Comparison of ENCODE assay signal across 8 cellular contexts in the genomic region with DNA sequence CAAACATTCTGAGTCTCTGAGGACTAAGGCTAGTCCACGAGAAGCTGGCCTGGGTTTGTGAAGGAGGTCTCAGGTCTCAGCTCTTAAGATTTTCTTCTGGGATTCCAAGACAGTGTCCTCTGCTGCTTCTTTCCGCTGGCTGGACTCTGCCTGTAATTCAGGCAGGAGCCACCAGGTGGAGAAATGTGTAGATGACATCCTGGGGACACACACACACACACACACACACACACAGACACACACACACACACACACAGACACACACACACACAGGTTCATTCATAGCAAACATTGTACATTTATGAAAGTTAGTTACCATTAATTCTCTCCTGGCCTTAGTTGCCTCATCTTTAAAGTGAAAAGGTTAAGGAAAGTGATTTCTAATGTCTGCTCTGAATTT. TPM values are rescaled to one million over a fixed set of nuclear protein-coding genes. Genes with fewer than 3 reads are reported as not detected.
DNase-seq lines count a peak whose midpoint lies in the region; ATAC-seq and TF ChIP-seq lines count a peak whose summit lies in the region.
"Not testable (repeated sequence)": the region's sequence is repeated elsewhere in the genome, so short reads cannot be mapped to it uniquely, and the experiment has no call there.

No MANE protein-coding gene starts in this region.

- H3K36me3 Mint-ChIP-seq in activated B cell treated with CpG ODN at 0.5 μM for 24 hours (ENCODE audit: low read depth); activated T-helper 17 cell treated with anti-CD3 and anti-CD28 coated beads, Interleukin-2, amount 50 U/mL, for 72 hours (ENCODE audit: low read depth): not testable (repeated sequence)

- not testable (repeated sequence) for H3K9me3 Mint-ChIP-seq in activated B cell treated with CpG ODN at 0.5 μM for 24 hours; activated T-helper 17 cell treated with anti-CD3 and anti-CD28 coated beads, Interleukin-2, amount 50 U/mL, for 72 hours

- ATAC-seq in activated B cell treated with CpG ODN at 0.5 μM for 24 hours (ENCODE audit: low read depth) (peak; percentile 56), left lobe of liver (peak; percentile 98)
- peak; percentile 50 for ATAC-seq in activated T-helper 17 cell treated with anti-CD3 and anti-CD28 coated beads, Interleukin-2, amount 50 U/mL, for 72 hours (replicated peaks)

- intact Hi-C loops in activated B cell treated with CpG ODN at 0.5 μM for 24 hours (cut with micrococcal nuclease), result loop anchor here (1.0 to 5.0 kb wide), 2 partner anchors 75 to 93 kb away; no protein-coding TSS in a partner anchor

- POLR2A ChIA-PET in activated B cell treated with CpG ODN at 0.5 μM for 24 hours (lab: Charles Lee), result not testable (repeated sequence)

- CTCF ChIA-PET in activated B cell treated with CpG ODN at 0.5 μM for 24 hours (lab: Charles Lee), result interaction anchor here (2.2 to 2.6 kb wide), 2 partner anchors 49 to 93 kb away, joined by 7 to 15 read pairs; no protein-coding TSS in a partner anchor

- TF ChIP-seq CTCF in AG09319 (IDR thresholded peaks at IDR 0.05; ENCODE audit: low read depth, low read length) (peak; percentile 6), GM12875 (IDR thresholded peaks at IDR 0.05; ENCODE audit: borderline replicate concordance, insufficient read depth, low read depth, low read length) (peak; percentile 49)
- not testable (repeated sequence) for TF ChIP-seq CTCF in activated B cell treated with CpG ODN at 0.5 μM for 24 hours (IDR thresholded peaks at IDR 0.05)

- not testable (repeated sequence) for H3K4me3 Mint-ChIP-seq in activated B cell treated with CpG ODN at 0.5 μM for 24 hours; activated T-helper 17 cell treated with anti-CD3 and anti-CD28 coated beads, Interleukin-2, amount 50 U/mL, for 72 hours

- peaks cover 21% of the 10 kb centered on the region for H3K27me3 Mint-ChIP-seq in activated B cell treated with CpG ODN at 0.5 μM for 24 hours
- H3K27me3 Mint-ChIP-seq in activated T-helper 17 cell treated with anti-CD3 and anti-CD28 coated beads, Interleukin-2, amount 50 U/mL, for 72 hours, result not testable (repeated sequence)

- not testable (repeated sequence) for H3K4me3 ChIP-seq in GM12875 (ENCODE audit: low read depth, low read length)

- DNase-seq in AG09319 (ENCODE audit: extremely low read depth, low read depth); activated B cell treated with CpG ODN at 0.5 μM for 24 hours: not testable (repeated sequence)
- DNase-seq in NCI-H2227 (lab: John Stamatoyannopoulos, UW; ENCODE audit: unreplicated experiment) (peak; percentile 9), left lobe of liver (ENCODE audit: low spot score) (peak; percentile 59)
- peak; percentile 18 for DNase-seq in effector CD4-positive, alpha-beta T cell
- DNase-seq in stimulated activated CD4-positive, alpha-beta T cell treated with anti-CD3 and anti-CD28 coated beads, Interleukin-2, amount 100 ng/mL, for 24 hours, result peak; percentile 46 to 67

- H3K4me1 Mint-ChIP-seq in activated B cell treated with CpG ODN at 0.5 μM for 24 hours; activated T-helper 17 cell treated with anti-CD3 and anti-CD28 coated beads, Interleukin-2, amount 50 U/mL, for 72 hours: not testable (repeated sequence)

- H3K27ac Mint-ChIP-seq in activated B cell treated with CpG ODN at 0.5 μM for 24 hours; activated T-helper 17 cell treated with anti-CD3 and anti-CD28 coated beads, Interleukin-2, amount 50 U/mL, for 72 hours: not testable (repeated sequence)

RNA-seq across cellular contexts. Expression of a gene that starts 18.9 kb away (rescaled TPM):
- total RNA-seq in activated B cell treated with CpG ODN at 0.5 μM for 24 hours (0.39 and 0.71 TPM in 2 replicates), left lobe of liver (0.65 TPM)
- 1 to 10 TPM in 1 of 2 donors, under 1 TPM in 1; 0.86 to 1.6 TPM for total RNA-seq in activated T-helper 17 cell treated with anti-CD3 and anti-CD28 coated beads, Interleukin-2, amount 50 U/mL, for 72 hours
